ENCODE assay signal across 3 cellular contexts in the genomic region with DNA sequence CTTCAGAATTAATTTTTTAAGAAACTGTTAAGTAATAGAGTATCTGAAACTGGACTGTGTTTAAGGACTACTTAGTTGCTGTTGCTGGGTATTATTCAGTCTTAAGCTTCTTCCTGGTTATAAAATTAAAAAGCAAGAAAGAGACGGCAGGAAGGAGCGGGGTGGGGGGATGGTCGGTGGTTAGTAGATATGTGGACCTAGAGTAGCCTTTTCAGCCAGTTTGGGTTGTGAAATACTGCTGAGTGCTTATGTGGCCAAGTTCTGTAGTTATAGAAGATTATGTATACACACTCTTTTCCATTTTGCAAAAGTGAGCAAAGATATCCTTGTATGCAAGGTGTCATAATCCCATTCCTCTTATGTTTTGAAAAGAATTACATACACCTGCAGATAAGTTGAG.
TF ChIP-seq lines count a peak whose summit lies in the region.

No MANE protein-coding gene starts in this region.

TF ChIP-seq in A549, 52 proteins besides CTCF, POLR2A, EP300 and RAD21:
- TF ChIP-seq HEYL (CRISPR knock-in tag; IDR thresholded peaks at IDR 0.05) (no peak), CEBPB (IDR thresholded peaks at IDR 0.05) (peak in 1 of 2 experiments; percentile 48; a peak in 1 of 4 replicates)

TF ChIP-seq in GM23338, 12 proteins besides CTCF, POLR2A, EP300 and RAD21:
- TF ChIP-seq STAT1 (IDR thresholded peaks at IDR 0.05; ENCODE audit: unreplicated experiment) (no peak), ZNF331 (CRISPR knock-in tag; IDR thresholded peaks at IDR 0.05; ENCODE audit: low read depth) (no peak), EZH2phosphoT487 (IDR thresholded peaks at IDR 0.05; ENCODE audit: unreplicated experiment) (no peak)
TF ChIP-seq in GM23338: peak in this region for 0.

TF ChIP-seq in HepG2, 621 proteins besides CTCF, POLR2A, EP300 and RAD21:
- TF ChIP-seq CEBPB (IDR thresholded peaks at IDR 0.05; ENCODE audit: borderline replicate concordance, low read depth, low read length) (peak; percentile 81; the same call in 1 of the 2 replicates), ZNF816 (CRISPR knock-in tag; IDR thresholded peaks at IDR 0.05; ENCODE audit: borderline replicate concordance) (no peak), ZSCAN20 (CRISPR knock-in tag; IDR thresholded peaks at IDR 0.05; ENCODE audit: borderline replicate concordance) (no peak), ZEB1 (IDR thresholded peaks at IDR 0.05; ENCODE audit: insufficient replicate concordance, low read depth) (no peak), CEBPG (CRISPR knock-in tag; IDR thresholded peaks at IDR 0.05) (peak; percentile 66), ZNF367 (CRISPR knock-in tag; IDR thresholded peaks at IDR 0.05; ENCODE audit: borderline replicate concordance) (no peak), ZNF101 (CRISPR knock-in tag; IDR thresholded peaks at IDR 0.05; ENCODE audit: borderline replicate concordance, low read depth) (no peak), SNAPC2 (CRISPR knock-in tag; IDR thresholded peaks at IDR 0.05) (no peak)
- TF ChIP-seq, protein P1, sequence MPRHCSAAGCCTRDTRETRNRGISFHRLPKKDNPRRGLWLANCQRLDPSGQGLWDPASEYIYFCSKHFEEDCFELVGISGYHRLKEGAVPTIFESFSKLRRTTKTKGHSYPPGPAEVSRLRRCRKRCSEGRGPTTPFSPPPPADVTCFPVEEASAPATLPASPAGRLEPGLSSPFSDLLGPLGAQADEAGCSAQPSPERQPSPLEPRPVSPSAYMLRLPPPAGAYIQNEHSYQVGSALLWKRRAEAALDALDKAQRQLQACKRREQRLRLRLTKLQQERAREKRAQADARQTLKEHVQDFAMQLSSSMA (CRISPR knock-in tag; IDR thresholded peaks at IDR 0.05) = no peak
- TF ChIP-seq, protein P2, sequence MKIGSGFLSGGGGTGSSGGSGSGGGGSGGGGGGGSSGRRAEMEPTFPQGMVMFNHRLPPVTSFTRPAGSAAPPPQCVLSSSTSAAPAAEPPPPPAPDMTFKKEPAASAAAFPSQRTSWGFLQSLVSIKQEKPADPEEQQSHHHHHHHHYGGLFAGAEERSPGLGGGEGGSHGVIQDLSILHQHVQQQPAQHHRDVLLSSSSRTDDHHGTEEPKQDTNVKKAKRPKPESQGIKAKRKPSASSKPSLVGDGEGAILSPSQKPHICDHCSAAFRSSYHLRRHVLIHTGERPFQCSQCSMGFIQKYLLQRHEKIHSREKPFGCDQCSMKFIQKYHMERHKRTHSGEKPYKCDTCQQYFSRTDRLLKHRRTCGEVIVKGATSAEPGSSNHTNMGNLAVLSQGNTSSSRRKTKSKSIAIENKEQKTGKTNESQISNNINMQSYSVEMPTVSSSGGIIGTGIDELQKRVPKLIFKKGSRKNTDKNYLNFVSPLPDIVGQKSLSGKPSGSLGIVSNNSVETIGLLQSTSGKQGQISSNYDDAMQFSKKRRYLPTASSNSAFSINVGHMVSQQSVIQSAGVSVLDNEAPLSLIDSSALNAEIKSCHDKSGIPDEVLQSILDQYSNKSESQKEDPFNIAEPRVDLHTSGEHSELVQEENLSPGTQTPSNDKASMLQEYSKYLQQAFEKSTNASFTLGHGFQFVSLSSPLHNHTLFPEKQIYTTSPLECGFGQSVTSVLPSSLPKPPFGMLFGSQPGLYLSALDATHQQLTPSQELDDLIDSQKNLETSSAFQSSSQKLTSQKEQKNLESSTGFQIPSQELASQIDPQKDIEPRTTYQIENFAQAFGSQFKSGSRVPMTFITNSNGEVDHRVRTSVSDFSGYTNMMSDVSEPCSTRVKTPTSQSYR (CRISPR knock-in tag; IDR thresholded peaks at IDR 0.05; ENCODE audit: borderline replicate concordance) = peak; percentile 77; the same call in 1 of the 2 replicates
